22 cellular contexts compared by ENCODE assay signal in genomic region chr2:159234868-159235267, GRCh38. TPM values are rescaled to one million over a fixed set of nuclear protein-coding genes. Genes with fewer than 3 reads are reported as not detected.
A peak's percentile ranks its signal among the peaks of the same experiment; 100 is the strongest.
DNase-seq lines count a peak whose midpoint lies in the region; ATAC-seq, FAIRE-seq and TF ChIP-seq lines count a peak whose summit lies in the region.
"Had no signal": no experiment of that assay in that cellular context is flagged by ENCODE, and none has a peak within 500 bp of the region (broad histone marks: within the 10 kb centered on the region; RNA-seq: fewer than 3 reads in every experiment).

No MANE protein-coding gene starts in this region.

- H3K27ac Mint-ChIP-seq in mesothelial cell of epicardium (peak overlapping the region; percentile 67), H9 (no peak overlapping the region; a peak in 2 of 7 replicates)
- no peak overlapping the region for H3K27ac Mint-ChIP-seq in naive thymus-derived CD8-positive, alpha-beta T cell
- H3K27ac Mint-ChIP-seq: CD14-positive monocyte; CD4-positive, alpha-beta memory T cell had no signal

- H2AK9ac ChIP-seq in IMR-90 (replicated peaks; ENCODE audit: low read depth, low read length, poor library complexity) = no peak overlapping the region

- H4K5ac ChIP-seq in IMR-90 (ENCODE audit: low read depth, low read length) = no peak overlapping the region
- no peak overlapping the region for H4K5ac ChIP-seq in H9 (ENCODE audit: insufficient read length, low read depth, low read length)

- H3K23ac ChIP-seq in IMR-90 (ENCODE audit: low read depth, low read length) (no peak overlapping the region), H9 (ENCODE audit: insufficient read length, low read depth, low read length) (no peak overlapping the region)

- H2AK5ac ChIP-seq in IMR-90 (ENCODE audit: low read depth, low read length) (no peak overlapping the region), H9 (ENCODE audit: insufficient read length, low read length) (no peak overlapping the region)

- TF ChIP-seq POLR2A in HepG2 (IDR thresholded peaks at IDR 0.05; ENCODE audit: insufficient read depth in 1 of 2, low read depth in 2 of 2, low read length in 2 of 2) (no peak), right lobe of liver (IDR thresholded peaks at IDR 0.05) (no peak), IMR-90 (IDR thresholded peaks at IDR 0.05; ENCODE audit: low read depth, low read length) (no peak)

- no peaks in the 10 kb centered on the region for H3K9me3 Mint-ChIP-seq in mesothelial cell of epicardium
- no peaks in the 10 kb centered on the region for H3K9me3 Mint-ChIP-seq in naive thymus-derived CD8-positive, alpha-beta T cell
- no peaks in the 10 kb centered on the region for H3K9me3 Mint-ChIP-seq in H9
- H3K9me3 Mint-ChIP-seq: CD4-positive, alpha-beta memory T cell had no signal

- H2BK15ac ChIP-seq in IMR-90 (ENCODE audit: low read depth, low read length) = no peak overlapping the region
- no peak overlapping the region for H2BK15ac ChIP-seq in H9 (ENCODE audit: low read depth, low read length)

- TF ChIP-seq CTCF in HepG2 (CRISPR knock-in tag; IDR thresholded peaks at IDR 0.05) (no peak), right lobe of liver (IDR thresholded peaks at IDR 0.05) (no peak), IMR-90 (conservative IDR thresholded peaks at IDR 0.05; ENCODE audit: low read depth, low read length) (no peak), mesothelial cell of epicardium (IDR thresholded peaks at IDR 0.05; ENCODE audit: unreplicated experiment) (no peak), H9 (conservative IDR thresholded peaks at IDR 0.05) (no peak)

- H3K4me3 ChIP-seq in HepG2 (replicated peaks in 1 of 3; ENCODE audit: insufficient read depth in 1 of 3, low read depth in 2 of 3, low read length in 3 of 3) (no peak overlapping the region), right lobe of liver (no peak overlapping the region), IMR-90 (ENCODE audit: insufficient read depth, low read depth, low read length) (no peak overlapping the region)
- H3K4me3 ChIP-seq: BLaER1 had no signal

- H3K79me1 ChIP-seq in IMR-90 (ENCODE audit: low read depth in 1 of 2, low read length in 2 of 2) (peaks cover 0 to 7% of the 10 kb centered on the region in 2 experiments; a peak in 1 of 4 replicates), H9 (ENCODE audit: insufficient read depth, low read depth, low read length, poor library complexity, severe bottlenecking) (no peaks in the 10 kb centered on the region)

- H3K4ac ChIP-seq in IMR-90 (ENCODE audit: low read depth, low read length) (no peak overlapping the region), H9 (ENCODE audit: low read depth, low read length) (no peak overlapping the region)

- H2BK5ac ChIP-seq in IMR-90 (ENCODE audit: low read depth, low read length, poor library complexity, severe bottlenecking) (no peak overlapping the region), H9 (ENCODE audit: insufficient read length, low read length) (no peak overlapping the region)

- H3K18ac ChIP-seq in IMR-90 (ENCODE audit: low read depth, low read length) (no peak overlapping the region), H9 (ENCODE audit: insufficient read length, low read depth, low read length) (no peak overlapping the region)

- H3K4me2 ChIP-seq in HepG2 (ENCODE audit: low read depth, low read length) (no peak overlapping the region), IMR-90 (ENCODE audit: low read depth, low read length) (no peak overlapping the region), H9 (ENCODE audit: insufficient read depth, insufficient read length, low read length) (no peak overlapping the region)
- H3K4me2 ChIP-seq: BLaER1 had no signal

- H3K9ac ChIP-seq in HepG2 (ENCODE audit: insufficient read depth, low read depth, low read length) = no peak overlapping the region
- H3K9ac ChIP-seq in IMR-90 (ENCODE audit: low read depth, low read length) = no peak overlapping the region
- no peak overlapping the region for H3K9ac ChIP-seq in H9 (ENCODE audit: extremely low read depth, insufficient read length, low read length)
- H3K9ac ChIP-seq: BLaER1 had no signal

- POLR2A ChIA-PET in HepG2 (lab: Yijun Ruan, JAX) (interaction anchor here (0.6 kb wide), 1 partner anchor 482 kb away, joined by 3 read pairs; no protein-coding TSS in a partner anchor), IMR-90 (lab: Charles Lee; ENCODE audit: unreplicated experiment) (no interaction called here)
- POLR2A ChIA-PET in naive thymus-derived CD8-positive, alpha-beta T cell (lab: Charles Lee) = no interaction called here

- H3K56ac ChIP-seq in IMR-90 (ENCODE audit: extremely low read depth, insufficient read depth, low read length) = no peak overlapping the region
- no peak overlapping the region for H3K56ac ChIP-seq in H9 (ENCODE audit: insufficient read length, low read depth, low read length)

- no peak overlapping the region for H4K91ac ChIP-seq in IMR-90 (ENCODE audit: insufficient read depth, low read depth, low read length)
- no peak overlapping the region for H4K91ac ChIP-seq in H9 (ENCODE audit: insufficient read length, low read depth, low read length)

- H3K79me2 ChIP-seq in HepG2 (ENCODE audit: insufficient read depth, low read length) (no peaks in the 10 kb centered on the region), H9 (ENCODE audit: insufficient read depth, low read length) (no peaks in the 10 kb centered on the region)

- in situ Hi-C loops in HepG2 (cut with HindIII; ENCODE audit: extremely low pct_ligation_motif_present, low pct_unique_long_range_greater_than_20kb) = no loop called here
- in situ Hi-C loops in IMR-90 (cut with MboI; ENCODE audit: low sequenced_read_pairs) = no loop called here

- no peak for TF ChIP-seq EP300 in HepG2 (IDR thresholded peaks at IDR 0.05; ENCODE audit: low read depth in 2 of 2, low read length in 2 of 2)
- TF ChIP-seq EP300 in HepG2 (CRISPR knock-in tag; IDR thresholded peaks at IDR 0.05; ENCODE audit: borderline replicate concordance) = no peak

- BruUV-seq in HepG2 (replicated peaks; lab: Mats Ljungman, UMichigan) = no TSS peak
- no TSS peak for BruUV-seq in IMR-90 (replicated peaks; lab: Mats Ljungman, UMichigan)

- dilution Hi-C loops in IMR-90 (cut with HindIII; ENCODE audit: low sequenced_read_pairs, unreplicated experiment) = no loop called here

- no peak for ATAC-seq in HepG2
- no peak for ATAC-seq in right lobe of liver
- ATAC-seq in IMR-90 (ENCODE audit: low read depth) = no peak
- ATAC-seq in naive thymus-derived CD8-positive, alpha-beta T cell = no peak
- ATAC-seq in GM18858 (IDR thresholded peaks at IDR 0.05; ENCODE audit: unreplicated experiment) = no peak

- no peak overlapping the region for H3T11ph ChIP-seq in H9 (ENCODE audit: low read length)

- no peak for TF ChIP-seq RAD21 in HepG2 (CRISPR knock-in tag; IDR thresholded peaks at IDR 0.05)
- no peak for TF ChIP-seq RAD21 in IMR-90 (IDR thresholded peaks at IDR 0.05; ENCODE audit: low read length)

- H2BK120ac ChIP-seq in IMR-90 (ENCODE audit: low read depth, low read length) (no peak overlapping the region), H9 (ENCODE audit: low read depth, low read length, poor library complexity, severe bottlenecking) (no peak overlapping the region)

- 93% methylated on average over 6 of the region's 6 CpGs for WGBS in HepG2 (ENCODE audit: low lambda C conversion rate)
- 93% methylated on average over 6 of the region's 6 CpGs for WGBS in right lobe of liver (ENCODE audit: insufficient coverage, low coverage, low lambda C conversion rate, missing lambda C conversion rate)
- WGBS in IMR-90 (ENCODE audit: extremely low coverage in 2 of 2, insufficient read length in 1 of 2), 2 experiments = no CpG with 5 or more reads among the region's 6 CpGs
- no CpG with 5 or more reads among the region's 6 CpGs for WGBS in H9 (ENCODE audit: extremely low coverage, insufficient read length, low lambda C conversion rate)

- H2AFZ ChIP-seq in HepG2 (ENCODE audit: low read length) (no peak overlapping the region), IMR-90 (replicated peaks; ENCODE audit: low read length, poor library complexity) (no peak overlapping the region), H9 (ENCODE audit: low read length) (no peak overlapping the region)

- H2BK20ac ChIP-seq in IMR-90 (ENCODE audit: low read depth, low read length) (no peak overlapping the region), H9 (ENCODE audit: low read depth, low read length, poor library complexity, severe bottlenecking) (no peak overlapping the region)

- no peaks in the 10 kb centered on the region; the same call in 1 of the 2 replicates for H3K9me1 ChIP-seq in IMR-90 (ENCODE audit: insufficient read depth, low read length)

- no peak overlapping the region for H3K14ac ChIP-seq in IMR-90 (replicated peaks; ENCODE audit: low read depth, low read length)
- H3K14ac ChIP-seq in H9 (ENCODE audit: insufficient read depth, low read length) = no peak overlapping the region

- H3K27me3 ChIP-seq in HepG2 (ENCODE audit: control insufficient read depth in 1 of 2, insufficient read depth in 2 of 2, low read length in 2 of 2) (no peaks in the 10 kb centered on the region), right lobe of liver (no peaks in the 10 kb centered on the region), IMR-90 (ENCODE audit: control insufficient read depth, insufficient read depth, low read length) (no peaks in the 10 kb centered on the region), H9 (ENCODE audit: insufficient read depth, low read length) (no peaks in the 10 kb centered on the region)
- H3K27me3 ChIP-seq: BE2C, BLaER1 had no signal

- no peak for DNase-seq in HepG2 (ENCODE audit: low spot score)
- DNase-seq in right lobe of liver = no peak
- no peak for DNase-seq in IMR-90
- DNase-seq in mesothelial cell of epicardium (ENCODE audit: low spot score in 2 of 2, unreplicated experiment in 2 of 2) = no peak
- DNase-seq in naive thymus-derived CD8-positive, alpha-beta T cell = no peak
- no peak for DNase-seq in H9
- DNase-seq: ACHN; BE2C; C1 segment of cervical spinal cord; Caco-2; Calu3; CD4-positive, alpha-beta memory T cell; CD4-positive, CD25-positive, alpha-beta regulatory T cell; DMS79 treated with DMSO at 0.1 percent for 48 hours; GF-D8 had no signal

- H3K36me3 Mint-ChIP-seq in mesothelial cell of epicardium (peaks cover 44% of the 10 kb centered on the region), H9 (ENCODE audit: insufficient read depth in 1 of 3, low read depth in 3 of 3) (peaks cover 0 to 11% (median 0%) of the 10 kb centered on the region in 3 experiments; a peak in 4 of 7 replicates)
- H3K36me3 Mint-ChIP-seq in naive thymus-derived CD8-positive, alpha-beta T cell = peaks cover 0 to 54% (median 25%) of the 10 kb centered on the region in 3 donors

- H3K27me3 Mint-ChIP-seq in mesothelial cell of epicardium (ENCODE audit: low read depth) (no peaks in the 10 kb centered on the region), H9 (ENCODE audit: low read depth) (no peaks in the 10 kb centered on the region)
- H3K27me3 Mint-ChIP-seq in naive thymus-derived CD8-positive, alpha-beta T cell = no peaks in the 10 kb centered on the region
- H3K27me3 Mint-ChIP-seq: CD4-positive, alpha-beta memory T cell; CD4-positive, CD25-positive, alpha-beta regulatory T cell had no signal

- H3K9me3 ChIP-seq in HepG2 (ENCODE audit: low read length) (no peaks in the 10 kb centered on the region), right lobe of liver (no peaks in the 10 kb centered on the region), IMR-90 (ENCODE audit: control insufficient read depth, insufficient read depth, low read length) (no peaks in the 10 kb centered on the region), H9 (ENCODE audit: control insufficient read depth, low read depth, low read length) (no peaks in the 10 kb centered on the region)
- H3K9me3 ChIP-seq: BE2C, BLaER1, Caco-2 had no signal

- H4K8ac ChIP-seq in IMR-90 (ENCODE audit: low read depth in 2 of 2, low read length in 2 of 2) (no peak overlapping the region), H9 (replicated peaks; ENCODE audit: insufficient read length, low read depth, low read length) (no peak overlapping the region)

- H3K36me3 ChIP-seq in HepG2 (replicated peaks in 1 of 2; ENCODE audit: control insufficient read depth in 1 of 2, insufficient read depth in 2 of 2, low read length in 2 of 2) (peaks cover 5 to 33% of the 10 kb centered on the region in 2 experiments; a peak in 4 of 5 replicates), right lobe of liver (peaks cover 0 to 22% (median under 1%) of the 10 kb centered on the region in 4 donors), IMR-90 (ENCODE audit: control insufficient read depth, insufficient read depth, low read length) (peaks cover 37% of the 10 kb centered on the region)
- H3K36me3 ChIP-seq: BE2C had no signal

- H3K4me1 Mint-ChIP-seq in mesothelial cell of epicardium (peaks cover 8% of the 10 kb centered on the region), H9 (peaks cover 5% of the 10 kb centered on the region in 2 experiments; a peak in 2 of 4 replicates)
- H3K4me1 Mint-ChIP-seq in naive thymus-derived CD8-positive, alpha-beta T cell = peaks cover 0 to 1% (median 0%) of the 10 kb centered on the region in 4 donors
- H3K4me1 Mint-ChIP-seq: CD14-positive monocyte; CD4-positive, alpha-beta memory T cell; CD4-positive, CD25-positive, alpha-beta regulatory T cell had no signal

- no peak for FAIRE-seq in HepG2 (lab: Jason Lieb, UNC)
- FAIRE-seq: D721Med, G401.6, GM12891 had no signal

- intact Hi-C loops in HepG2 (cut with micrococcal nuclease; ENCODE audit: unreplicated experiment) (no loop called here), right lobe of liver (cut with DNase I) (no loop called here), IMR-90 (cut with micrococcal nuclease) (loop anchor here (10.0 kb wide), 1 partner anchor 480 kb away; the partner anchor contains the start of gene MARCHF7)

- H3K27ac ChIP-seq in HepG2 (ENCODE audit: extremely low read length, insufficient read depth, low read length) (no peak overlapping the region), right lobe of liver (no peak overlapping the region), IMR-90 (ENCODE audit: insufficient read depth, low read length) (no peak overlapping the region), H9 (ENCODE audit: insufficient read length, low read depth, low read length) (no peak overlapping the region)
- H3K27ac ChIP-seq: 22Rv1, BLaER1 had no signal

- H2BK12ac ChIP-seq in H9 (ENCODE audit: insufficient read length, low read depth, low read length) = no peak overlapping the region

- no peaks in the 10 kb centered on the region for H3K23me2 ChIP-seq in H9 (ENCODE audit: insufficient read length, low read depth, low read length, poor library complexity, severe bottlenecking)

- H4K20me1 ChIP-seq in HepG2 (ENCODE audit: insufficient read depth, low read length) (no peaks in the 10 kb centered on the region), IMR-90 (ENCODE audit: insufficient read depth, low read length) (no peaks in the 10 kb centered on the region; the same call in none of the 2 replicates), H9 (ENCODE audit: control insufficient read depth, insufficient read depth, insufficient read length) (no peaks in the 10 kb centered on the region)
- H4K20me1 ChIP-seq: BLaER1 had no signal

- H3K4me3 Mint-ChIP-seq in mesothelial cell of epicardium = no peak overlapping the region
- no peak overlapping the region for H3K4me3 Mint-ChIP-seq in naive thymus-derived CD8-positive, alpha-beta T cell
- no peak overlapping the region for H3K4me3 Mint-ChIP-seq in H9
- H3K4me3 Mint-ChIP-seq: CD14-positive monocyte; CD4-positive, alpha-beta memory T cell; CD4-positive, CD25-positive, alpha-beta regulatory T cell had no signal

- CTCF ChIA-PET in HepG2 (lab: Yijun Ruan, JAX; ENCODE audit: low intra/inter-chr PET ratio, low total read pairs) (no interaction called here), IMR-90 (lab: Yijun Ruan, JAX) (no interaction called here)

- no peaks in the 10 kb centered on the region for H3K4me1 ChIP-seq in HepG2 (ENCODE audit: insufficient read depth, low read length)
- no peaks in the 10 kb centered on the region for H3K4me1 ChIP-seq in right lobe of liver
- H3K4me1 ChIP-seq in IMR-90 (ENCODE audit: control insufficient read depth, insufficient read depth, low read length) = no peaks in the 10 kb centered on the region; the same call in 1 of the 2 replicates
- H3K4me1 ChIP-seq in H9 (ENCODE audit: insufficient read depth, low read length) = no peaks in the 10 kb centered on the region
- H3K4me1 ChIP-seq: BE2C, BLaER1, Caco-2 had no signal

RNA-seq across cellular contexts. Expression of gene WDSUB1, which starts 51.6 kb away (rescaled TPM):
- total RNA-seq in HepG2 (2016; rRNA removed; fragmentation: Illumina TruSeq; extraction: Trizol) = 10.7 and 16.3 TPM in 2 replicates
- 7.2 and 7.7 TPM in 2 replicates for total RNA-seq in HepG2 (2016; cell fraction: cytosol; rRNA removed; fragmentation: Illumina TruSeq; extraction: Trizol; ENCODE audit: low read depth)
- total RNA-seq in HepG2 (2016; cell fraction: insoluble cytoplasmic fraction; rRNA removed; fragmentation: Illumina TruSeq; extraction: Trizol) = 10.5 and 14.5 TPM in 2 replicates
- total RNA-seq in HepG2 (2016; cell fraction: membrane; rRNA removed; fragmentation: Illumina TruSeq; extraction: Trizol) = 7.8 and 8.5 TPM in 2 replicates
- 8.5 and 11.2 TPM in 2 replicates for total RNA-seq in HepG2 (2016; cell fraction: nucleus; rRNA removed; fragmentation: Illumina TruSeq; extraction: Trizol)
- 9.6 and 10.1 TPM in 2 replicates for polyA plus RNA-seq in HepG2 (2011; rRNA removed)
- 7.2 and 9.2 TPM in 2 replicates for polyA plus RNA-seq in HepG2 (2011; cell fraction: cytosol; rRNA removed)
- 10.9 and 12.9 TPM in 2 replicates for polyA plus RNA-seq in HepG2 (2011; cell fraction: nucleus; rRNA removed)
- polyA plus RNA-seq in HepG2 (2012) = 12.0 and 15.3 TPM in 2 replicates
- polyA plus RNA-seq in HepG2 (2016; cell fraction: cytosol; fragmentation: Illumina TruSeq; extraction: Trizol; ENCODE audit: low read depth) = 3.7 and 4.7 TPM in 2 replicates
- 16.5 and 18.2 TPM in 2 replicates for polyA plus RNA-seq in HepG2 (2016; cell fraction: insoluble cytoplasmic fraction; fragmentation: Illumina TruSeq; extraction: Trizol; ENCODE audit: low read depth)
- polyA plus RNA-seq in HepG2 (2016; cell fraction: membrane; fragmentation: Illumina TruSeq; extraction: Trizol; ENCODE audit: low read depth) = 5.8 and 6.6 TPM in 2 replicates
- 12.5 and 14.0 TPM in 2 replicates for polyA plus RNA-seq in HepG2 (2016; cell fraction: nucleus; fragmentation: Illumina TruSeq; extraction: Trizol; ENCODE audit: insufficient read depth, low read depth)
- 5.6 and 17.7 TPM in 2 replicates for polyA minus RNA-seq in HepG2 (2011; rRNA and poly(A)+ RNA removed; ENCODE audit: low replicate concordance)
- polyA minus RNA-seq in HepG2 (2011; cell fraction: cytosol; rRNA and poly(A)+ RNA removed) = 5.4 and 5.7 TPM in 2 replicates
- polyA minus RNA-seq in HepG2 (2011; cell fraction: nucleus; rRNA and poly(A)+ RNA removed) = 25.5 and 31.1 TPM in 2 replicates
- total RNA-seq in right lobe of liver = 1 to 10 TPM; 2.2 to 4.3 (median 3.2) TPM
- 5.0 and 5.2 TPM in 2 replicates for total RNA-seq in IMR-90 (2012; rRNA removed)
- polyA plus RNA-seq in IMR-90 (2012; rRNA removed) = 3.9 and 4.8 TPM in 2 replicates
- 2.3 and 3.0 TPM in 2 replicates for polyA plus RNA-seq in IMR-90 (2012; cell fraction: cytosol; rRNA removed)
- 2.3 and 4.7 TPM in 2 replicates for polyA plus RNA-seq in IMR-90 (2012; cell fraction: nucleus; rRNA removed; ENCODE audit: low replicate concordance)
- total RNA-seq in mesothelial cell of epicardium = 14.3 to 15.6 TPM (median 15.1 TPM) in 3 replicates
- 1 to 10 TPM; 7.6 to 8.8 TPM for total RNA-seq in naive thymus-derived CD8-positive, alpha-beta T cell
- 1 to 10 TPM; 7.5 to 9.0 (median 8.5) TPM for polyA plus RNA-seq in naive thymus-derived CD8-positive, alpha-beta T cell
- 5.5 and 6.2 TPM in 2 replicates for total RNA-seq in H9 (2021)
